In the genomic region with DNA sequence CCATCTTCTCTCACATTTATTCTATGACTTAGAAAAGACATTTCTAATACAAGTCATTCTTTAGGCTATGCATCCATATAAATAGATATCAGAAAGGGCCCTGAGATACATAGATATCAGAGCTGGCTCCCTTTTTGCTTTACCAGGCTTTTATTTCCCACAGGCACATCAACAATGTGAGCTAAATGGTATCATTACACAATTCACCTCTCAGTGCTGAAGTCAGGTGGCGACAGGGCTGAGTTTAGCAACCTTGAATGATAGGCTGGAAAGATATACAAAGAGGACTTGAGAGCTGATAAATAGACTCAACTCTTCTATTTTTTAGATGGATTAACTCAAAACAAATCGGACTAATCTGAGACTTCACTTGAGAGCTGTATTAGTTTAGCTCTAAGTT, we compare ENCODE assay signal across 18 cellular contexts.
"Had no signal": no experiment of that assay in that cellular context is flagged by ENCODE, and none has a peak within 500 bp of the region (broad histone marks: within the 10 kb centered on the region; RNA-seq: fewer than 3 reads in every experiment).

No MANE protein-coding gene starts in this region.

- H3K9me3 Mint-ChIP-seq: activated CD4-positive, alpha-beta T cell treated with anti-CD3 and anti-CD28 coated beads, Interleukin-2, amount 10 ng/mL, durations not matched to agents 24 days and 14 days; activated CD8-positive, alpha-beta T cell treated with anti-CD3 and anti-CD28 coated beads for 36 hours; activated naive CD8-positive, alpha-beta T cell treated with anti-CD3 and anti-CD28 coated beads for 36 hours had no signal

- H3K4me3 ChIP-seq: dorsolateral prefrontal cortex, gastrocnemius medialis, pancreas, thoracic aorta, upper lobe of left lung had no signal

- H3K27ac Mint-ChIP-seq: activated CD4-positive, alpha-beta T cell treated with anti-CD3 and anti-CD28 coated beads, Interleukin-2, amount 10 ng/mL, durations not matched to agents 24 days and 14 days; activated CD8-positive, alpha-beta T cell treated with anti-CD3 and anti-CD28 coated beads for 36 hours; activated naive CD8-positive, alpha-beta T cell treated with anti-CD3 and anti-CD28 coated beads for 36 hours; activated T-helper 17 cell treated with anti-CD3 and anti-CD28 coated beads, Interleukin-2, amount 50 U/mL, for 72 hours; brain; naive thymus-derived CD8-positive, alpha-beta T cell; stimulated activated effector memory CD8-positive, alpha-beta T cell treated with anti-CD3 and anti-CD28 coated beads, Interleukin-12 subunit alpha, Interleukin-12 subunit beta, amount 100 ng/mL, for 72 hours had no signal

- ATAC-seq: activated CD8-positive, alpha-beta T cell treated with anti-CD3 and anti-CD28 coated beads for 36 hours; activated T-helper 17 cell treated with anti-CD3 and anti-CD28 coated beads, Interleukin-2, amount 50 U/mL, for 72 hours; gastrocnemius medialis; naive thymus-derived CD8-positive, alpha-beta T cell; pancreas; stimulated activated effector memory CD8-positive, alpha-beta T cell treated with anti-CD3 and anti-CD28 coated beads, Interleukin-12 subunit alpha, Interleukin-12 subunit beta, amount 100 ng/mL, for 72 hours had no signal

- H3K9me3 ChIP-seq: gastrocnemius medialis, pancreas, thoracic aorta, upper lobe of left lung had no signal

- H3K27me3 Mint-ChIP-seq: activated CD4-positive, alpha-beta T cell treated with anti-CD3 and anti-CD28 coated beads, Interleukin-2, amount 10 ng/mL, durations not matched to agents 24 days and 14 days; activated naive CD8-positive, alpha-beta T cell treated with anti-CD3 and anti-CD28 coated beads for 36 hours; activated T-helper 17 cell treated with anti-CD3 and anti-CD28 coated beads, Interleukin-2, amount 50 U/mL, for 72 hours; brain had no signal

- DNase-seq: activated CD4-positive, alpha-beta T cell treated with anti-CD3 and anti-CD28 coated beads, Interleukin-2, amount 10 ng/mL, durations not matched to agents 24 days and 14 days; activated CD8-positive, alpha-beta T cell treated with anti-CD3 and anti-CD28 coated beads for 36 hours; activated naive CD4-positive, alpha-beta T cell; activated naive CD8-positive, alpha-beta T cell treated with anti-CD3 and anti-CD28 coated beads for 36 hours; activated T-cell treated with anti-CD3 and anti-CD28 coated beads, Interleukin-2, amount 50 U/mL, for 1 hour; caudate nucleus; dorsolateral prefrontal cortex; gastrocnemius medialis; head of caudate nucleus; naive thymus-derived CD8-positive, alpha-beta T cell; pancreas; stimulated activated CD4-positive, alpha-beta T cell treated with anti-CD3 and anti-CD28 coated beads, Interleukin-4, amount 100 ng/mL, for 24 hours; T1000; upper lobe of left lung had no signal

- H3K36me3 ChIP-seq: gastrocnemius medialis, pancreas, thoracic aorta, upper lobe of left lung had no signal

- H3K4me1 Mint-ChIP-seq: activated CD4-positive, alpha-beta T cell treated with anti-CD3 and anti-CD28 coated beads, Interleukin-2, amount 10 ng/mL, durations not matched to agents 24 days and 14 days; activated naive CD8-positive, alpha-beta T cell treated with anti-CD3 and anti-CD28 coated beads for 36 hours; activated T-helper 17 cell treated with anti-CD3 and anti-CD28 coated beads, Interleukin-2, amount 50 U/mL, for 72 hours; brain; naive thymus-derived CD8-positive, alpha-beta T cell; stimulated activated effector memory CD8-positive, alpha-beta T cell treated with anti-CD3 and anti-CD28 coated beads, Interleukin-12 subunit alpha, Interleukin-12 subunit beta, amount 100 ng/mL, for 72 hours had no signal

- H3K4me3 Mint-ChIP-seq: activated CD4-positive, alpha-beta T cell treated with anti-CD3 and anti-CD28 coated beads, Interleukin-2, amount 10 ng/mL, durations not matched to agents 24 days and 14 days; activated CD8-positive, alpha-beta T cell treated with anti-CD3 and anti-CD28 coated beads for 36 hours; activated naive CD8-positive, alpha-beta T cell treated with anti-CD3 and anti-CD28 coated beads for 36 hours; activated T-helper 17 cell treated with anti-CD3 and anti-CD28 coated beads, Interleukin-2, amount 50 U/mL, for 72 hours; brain; naive thymus-derived CD8-positive, alpha-beta T cell; stimulated activated effector memory CD8-positive, alpha-beta T cell treated with anti-CD3 and anti-CD28 coated beads, Interleukin-12 subunit alpha, Interleukin-12 subunit beta, amount 100 ng/mL, for 72 hours had no signal

- H3K4me1 ChIP-seq: gastrocnemius medialis, pancreas, upper lobe of left lung had no signal

- H3K27me3 ChIP-seq: dorsolateral prefrontal cortex, gastrocnemius medialis, pancreas, upper lobe of left lung had no signal

- H3K27ac ChIP-seq: dorsolateral prefrontal cortex, gastrocnemius medialis, pancreas, thoracic aorta, upper lobe of left lung had no signal

- H3K36me3 Mint-ChIP-seq: activated naive CD8-positive, alpha-beta T cell treated with anti-CD3 and anti-CD28 coated beads for 36 hours; brain; naive thymus-derived CD8-positive, alpha-beta T cell; stimulated activated effector memory CD8-positive, alpha-beta T cell treated with anti-CD3 and anti-CD28 coated beads, Interleukin-12 subunit alpha, Interleukin-12 subunit beta, amount 100 ng/mL, for 72 hours had no signal
